ENCODE assay signal across 8 cellular contexts in genomic region chr16:1474047-1474446, GRCh38. TPM values are rescaled to one million over a fixed set of nuclear protein-coding genes. Genes with fewer than 3 reads are reported as not detected.
DNase-seq lines count a peak whose midpoint lies in the region; ATAC-seq and TF ChIP-seq lines count a peak whose summit lies in the region.

No MANE protein-coding gene starts in this region.

- no peak overlapping the region for H3K27ac ChIP-seq in CD4-positive, alpha-beta T cell (ENCODE audit: low read depth, low read length)
- peak overlapping the region; percentile 96 for H3K27ac ChIP-seq in effector memory CD4-positive, alpha-beta T cell (ENCODE audit: insufficient read depth, low read length, poor library complexity, severe bottlenecking)
- H3K27ac ChIP-seq in neural cell (ENCODE audit: low read length): no peak overlapping the region

- H3K9me3 ChIP-seq in CD4-positive, alpha-beta T cell (ENCODE audit: control insufficient read depth, low read length): no peaks in the 10 kb centered on the region
- no peaks in the 10 kb centered on the region for H3K9me3 ChIP-seq in effector memory CD4-positive, alpha-beta T cell (ENCODE audit: control insufficient read depth, low read length)
- H3K9me3 ChIP-seq in neural cell (ENCODE audit: low read length): no peaks in the 10 kb centered on the region

- H3K36me3 ChIP-seq in effector memory CD4-positive, alpha-beta T cell (ENCODE audit: control insufficient read depth, insufficient read depth, low read length): no peaks in the 10 kb centered on the region
- H3K36me3 ChIP-seq in neural cell (ENCODE audit: insufficient read depth, low read length): no peaks in the 10 kb centered on the region

- ATAC-seq in CD4-positive, alpha-beta T cell (ENCODE audit: poor library complexity): no peak
- ATAC-seq in GM18907 (IDR thresholded peaks at IDR 0.05; ENCODE audit: unreplicated experiment): no peak

- no peak for DNase-seq in CD4-positive, alpha-beta T cell
- DNase-seq in NAMALWA (ENCODE audit: low spot score) (peak; percentile 23), NCI-H1417 (lab: John Stamatoyannopoulos, UW) (no peak), posterior vena cava (ENCODE audit: low spot score) (no peak), NCI-H510A treated with DMSO at 0.1 percent for 48 hours (lab: John Stamatoyannopoulos, UW) (no peak)
- no peak for DNase-seq in effector memory CD4-positive, alpha-beta T cell

- peaks cover 17% of the 10 kb centered on the region for H3K79me2 ChIP-seq in neural cell (replicated peaks; ENCODE audit: insufficient read depth, low read length)

- no peaks in the 10 kb centered on the region for H3K27me3 ChIP-seq in CD4-positive, alpha-beta T cell (ENCODE audit: control insufficient read depth, insufficient read depth, low read length)
- no peaks in the 10 kb centered on the region for H3K27me3 ChIP-seq in effector memory CD4-positive, alpha-beta T cell (replicated peaks; ENCODE audit: control insufficient read depth, insufficient read depth, low read length, poor library complexity, severe bottlenecking)
- no peaks in the 10 kb centered on the region for H3K27me3 ChIP-seq in neural cell (ENCODE audit: insufficient read depth, low read depth, low read length)

- no peak overlapping the region for H2AFZ ChIP-seq in neural cell (ENCODE audit: low read depth, low read length)

- peak overlapping the region; percentile 64 for H3K27ac Mint-ChIP-seq in CD4-positive, alpha-beta T cell

- no peaks in the 10 kb centered on the region for H3K9me2 ChIP-seq in neural cell (ENCODE audit: insufficient read depth, low read length)

- no peaks in the 10 kb centered on the region for H3F3A ChIP-seq in neural cell (ENCODE audit: insufficient read depth, low read length, poor library complexity, severe bottlenecking)

- H3K4me1 Mint-ChIP-seq in CD4-positive, alpha-beta T cell (ENCODE audit: low read depth): peaks cover 47% of the 10 kb centered on the region

- H3K9ac ChIP-seq in neural cell (ENCODE audit: low read length): peak overlapping the region; percentile 91

- H3K4me1 ChIP-seq in effector memory CD4-positive, alpha-beta T cell (ENCODE audit: control insufficient read depth, insufficient read depth, low read length, poor library complexity, severe bottlenecking): peaks cover 10% of the 10 kb centered on the region

- no peak for TF ChIP-seq CTCF in CD4-positive, alpha-beta T cell (IDR thresholded peaks at IDR 0.05)
- TF ChIP-seq CTCF in neural cell (IDR thresholded peaks at IDR 0.05; ENCODE audit: poor library complexity, severe bottlenecking): no peak

- H4K20me1 ChIP-seq in neural cell (ENCODE audit: insufficient read depth): no peaks in the 10 kb centered on the region

- H3K27me3 Mint-ChIP-seq in CD4-positive, alpha-beta T cell: no peaks in the 10 kb centered on the region

- intact Hi-C loops in CD4-positive, alpha-beta T cell (cut with DNase I, micrococcal nuclease): loop anchor here (2.0 to 10.0 kb wide), 6 partner anchors 19 to 571 kb away; partner anchors contain the start of genes UQCC4 (in 2 of the 2), NTHL1 (in 1 of the 2), TELO2 (in 1 of the 2) and TMEM204 (in 1 of the 2)
- intact Hi-C loops in posterior vena cava (cut with DNase I): no loop called here

- no peak for TF ChIP-seq RAD21 in neural cell (conservative IDR thresholded peaks at IDR 0.05)

- CTCF ChIA-PET in CD4-positive, alpha-beta T cell (lab: Charles Lee): no interaction called here

- H3K36me3 Mint-ChIP-seq in CD4-positive, alpha-beta T cell (ENCODE audit: low read depth): no peaks in the 10 kb centered on the region

- H3K9me3 Mint-ChIP-seq in CD4-positive, alpha-beta T cell: no peaks in the 10 kb centered on the region

- no peak for TF ChIP-seq EP300 in neural cell (conservative IDR thresholded peaks at IDR 0.05; ENCODE audit: poor library complexity, severe bottlenecking)

- H3K4me3 ChIP-seq in effector memory CD4-positive, alpha-beta T cell (ENCODE audit: insufficient read depth, low read depth, low read length, poor library complexity, severe bottlenecking): peak overlapping the region; percentile 84
- peak overlapping the region; percentile 88 for H3K4me3 ChIP-seq in neural cell (ENCODE audit: low read length)

- peak overlapping the region; percentile 72 for H3K4me3 Mint-ChIP-seq in CD4-positive, alpha-beta T cell

- H3K4me2 ChIP-seq in neural cell (ENCODE audit: low read length): peak overlapping the region; percentile 95

- POLR2A ChIA-PET in CD4-positive, alpha-beta T cell (lab: Charles Lee): interaction anchor here (1.3 kb wide), 1 partner anchor 53 kb away, joined by 4 read pairs; no protein-coding TSS in a partner anchor

TF ChIP-seq in neural cell, 6 proteins besides CTCF, POLR2A, EP300 and RAD21:
- TF ChIP-seq, protein P1, sequence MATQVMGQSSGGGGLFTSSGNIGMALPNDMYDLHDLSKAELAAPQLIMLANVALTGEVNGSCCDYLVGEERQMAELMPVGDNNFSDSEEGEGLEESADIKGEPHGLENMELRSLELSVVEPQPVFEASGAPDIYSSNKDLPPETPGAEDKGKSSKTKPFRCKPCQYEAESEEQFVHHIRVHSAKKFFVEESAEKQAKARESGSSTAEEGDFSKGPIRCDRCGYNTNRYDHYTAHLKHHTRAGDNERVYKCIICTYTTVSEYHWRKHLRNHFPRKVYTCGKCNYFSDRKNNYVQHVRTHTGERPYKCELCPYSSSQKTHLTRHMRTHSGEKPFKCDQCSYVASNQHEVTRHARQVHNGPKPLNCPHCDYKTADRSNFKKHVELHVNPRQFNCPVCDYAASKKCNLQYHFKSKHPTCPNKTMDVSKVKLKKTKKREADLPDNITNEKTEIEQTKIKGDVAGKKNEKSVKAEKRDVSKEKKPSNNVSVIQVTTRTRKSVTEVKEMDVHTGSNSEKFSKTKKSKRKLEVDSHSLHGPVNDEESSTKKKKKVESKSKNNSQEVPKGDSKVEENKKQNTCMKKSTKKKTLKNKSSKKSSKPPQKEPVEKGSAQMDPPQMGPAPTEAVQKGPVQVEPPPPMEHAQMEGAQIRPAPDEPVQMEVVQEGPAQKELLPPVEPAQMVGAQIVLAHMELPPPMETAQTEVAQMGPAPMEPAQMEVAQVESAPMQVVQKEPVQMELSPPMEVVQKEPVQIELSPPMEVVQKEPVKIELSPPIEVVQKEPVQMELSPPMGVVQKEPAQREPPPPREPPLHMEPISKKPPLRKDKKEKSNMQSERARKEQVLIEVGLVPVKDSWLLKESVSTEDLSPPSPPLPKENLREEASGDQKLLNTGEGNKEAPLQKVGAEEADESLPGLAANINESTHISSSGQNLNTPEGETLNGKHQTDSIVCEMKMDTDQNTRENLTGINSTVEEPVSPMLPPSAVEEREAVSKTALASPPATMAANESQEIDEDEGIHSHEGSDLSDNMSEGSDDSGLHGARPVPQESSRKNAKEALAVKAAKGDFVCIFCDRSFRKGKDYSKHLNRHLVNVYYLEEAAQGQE (IDR thresholded peaks at IDR 0.05; ENCODE audit: borderline replicate concordance): no peak
- TF ChIP-seq MXI1 (conservative IDR thresholded peaks at IDR 0.05; ENCODE audit: poor library complexity, severe bottlenecking) (no peak), TAF1 (IDR thresholded peaks at IDR 0.05; ENCODE audit: low read depth) (no peak), EZH2 (IDR thresholded peaks at IDR 0.05; ENCODE audit: borderline replicate concordance, insufficient read depth, low read length, poor library complexity, severe bottlenecking) (no peak), POLR2AphosphoS5 (IDR thresholded peaks at IDR 0.05) (no peak), SMC3 (conservative IDR thresholded peaks at IDR 0.05; ENCODE audit: poor library complexity) (no peak)

RNA-seq across cellular contexts. Expression of gene CLCN7, which starts 0.8 kb away (rescaled TPM):
- total RNA-seq in CD4-positive, alpha-beta T cell: 10 to 100 TPM; 70.5 to 76.2 TPM
- polyA plus RNA-seq in neural cell: 40.9 and 53.2 TPM in 2 replicates
- 47.8 and 65.7 TPM in 2 replicates for polyA minus RNA-seq in neural cell
- 10 to 100 TPM; 35.8 to 52.6 TPM for total RNA-seq in posterior vena cava

RNA-seq across cellular contexts. Expression of gene PTX4, which starts 14.7 kb away (rescaled TPM):
- total RNA-seq in CD4-positive, alpha-beta T cell: not detected
- polyA plus RNA-seq in neural cell: not detected in 2 replicates
- not detected in 2 replicates for polyA minus RNA-seq in neural cell
- under 1 TPM in 1 of 2 donors, not detected in 1; 0.14 TPM for total RNA-seq in posterior vena cava

RNA-seq across cellular contexts. Expression of gene TELO2, which starts 19.1 kb away (rescaled TPM):
- 10 to 100 TPM; 29.7 to 30.8 TPM for total RNA-seq in CD4-positive, alpha-beta T cell
- polyA plus RNA-seq in neural cell: 50.4 and 55.5 TPM in 2 replicates
- 28.0 and 35.1 TPM in 2 replicates for polyA minus RNA-seq in neural cell
- 10 to 100 TPM; 20.8 to 21.4 TPM for total RNA-seq in posterior vena cava

RNA-seq across cellular contexts. Expression of gene CCDC154, which starts 29.7 kb away (rescaled TPM):
- 1 to 10 TPM; 2.9 to 3.0 TPM for total RNA-seq in CD4-positive, alpha-beta T cell
- polyA plus RNA-seq in neural cell: 3.1 and 3.3 TPM in 2 replicates
- polyA minus RNA-seq in neural cell: 0.23 and 0.49 TPM in 2 replicates
- under 1 TPM; 0.42 to 0.76 TPM for total RNA-seq in posterior vena cava

RNA-seq across cellular contexts. Expression of gene PERCC1, which starts 43.2 kb away (rescaled TPM):
- under 1 TPM in 1 of 2 experiments, not detected in 1; 0.30 TPM for total RNA-seq in CD4-positive, alpha-beta T cell
- polyA plus RNA-seq in neural cell: not detected in 2 replicates
- polyA minus RNA-seq in neural cell: not detected in 2 replicates
- not detected for total RNA-seq in posterior vena cava

Comparison
In these comparisons a context has a peak if more than half of its experiments do, and no peak if none do; other contexts are left out.
1. intact Hi-C loops: an anchor here in CD4-positive, alpha-beta T cell (2.0 to 10.0 kb wide); none called in posterior vena cava.